In the genomic region with DNA sequence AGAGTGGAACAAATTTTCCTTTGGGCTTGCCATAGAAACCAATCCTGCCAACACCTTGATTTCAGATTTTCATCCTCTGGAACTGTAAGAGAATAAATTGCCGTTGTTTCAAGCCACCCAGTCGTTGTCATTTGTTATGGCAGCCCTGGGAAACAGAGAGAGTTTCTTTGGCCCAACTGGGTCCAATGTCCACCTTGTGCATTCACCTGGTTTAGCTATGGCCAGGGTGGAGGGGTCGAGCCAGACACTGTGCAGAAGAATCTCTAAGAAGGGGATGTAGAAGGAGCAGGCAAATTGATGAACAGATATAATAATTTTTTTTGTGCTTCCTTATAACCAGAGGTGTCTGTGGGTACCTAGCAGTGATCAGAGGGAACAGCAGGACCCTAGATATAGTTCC, we compare ENCODE assay signal across 7 cellular contexts. TPM values are rescaled to one million over a fixed set of nuclear protein-coding genes. Genes with fewer than 3 reads are reported as not detected.
"Had no signal": no experiment of that assay in that cellular context is flagged by ENCODE, and none has a peak within 500 bp of the region (broad histone marks: within the 10 kb centered on the region; RNA-seq: fewer than 3 reads in every experiment).

No MANE protein-coding gene starts in this region.

- H3K4me3 ChIP-seq: GM23248, HAP-1 had no signal

- ATAC-seq: HCT116 had no signal

- H3K9ac ChIP-seq: GM23248 had no signal

- H3K36me3 ChIP-seq: HAP-1 had no signal

- DNase-seq: GOT3, HFFc6 had no signal

- H3K9me3 ChIP-seq: HAP-1 had no signal

- H3K27ac Mint-ChIP-seq: HFFc6 had no signal

- H3K9me3 Mint-ChIP-seq: HFFc6 had no signal

- H3K4me1 ChIP-seq: HAP-1 had no signal

- H2AFZ ChIP-seq: GM23248 had no signal

- FAIRE-seq: H54 had no signal

- H3K27ac ChIP-seq: GM23248 had no signal

- H3K4me3 Mint-ChIP-seq: H9, HFFc6 had no signal

RNA-seq across cellular contexts. Expression of a gene that starts 9.8 kb away (rescaled TPM):
- total RNA-seq: GM23248 had no signal
- polyA plus RNA-seq: GM23248 had no signal
